Comparison of ENCODE assay signal across 11 cellular contexts in genomic region chr12:123714302-123714627, GRCh38. TPM values are rescaled to one million over a fixed set of nuclear protein-coding genes. Genes with fewer than 3 reads are reported as not detected.
DNase-seq lines count a peak whose midpoint lies in the region; ATAC-seq and TF ChIP-seq lines count a peak whose summit lies in the region.
"Had no signal": no experiment of that assay in that cellular context is flagged by ENCODE, and none has a peak within 500 bp of the region (broad histone marks: within the 10 kb centered on the region; RNA-seq: fewer than 3 reads in every experiment).

No MANE protein-coding gene starts in this region.

- H4K8ac ChIP-seq in H9 (replicated peaks; ENCODE audit: insufficient read length, low read depth, low read length) = no peak overlapping the region

- no peak for TF ChIP-seq CTCF in H9 (conservative IDR thresholded peaks at IDR 0.05)

- peak overlapping the region; percentile 82 to 96 (median 89) for H3K4me3 Mint-ChIP-seq in CD8-positive, alpha-beta memory T cell
- H3K4me3 Mint-ChIP-seq in H9 = peak overlapping the region; percentile 26 to 97; a peak in 4 of 5 replicates
- peak overlapping the region; percentile 83 for H3K4me3 Mint-ChIP-seq in activated CD8-positive, alpha-beta memory T cell treated with anti-CD3 and anti-CD28 coated beads, Interleukin-2, amount 10 ng/mL, durations not matched to agents 7 days and 5 days
- H3K4me3 Mint-ChIP-seq in natural killer cell treated with Interleukin-12 subunit alpha and Interleukin-12 subunit beta and Interleukin-15 and Interleukin-18, amount 100 ng/mL, for 72 hours = peak overlapping the region; percentile 95

- POLR2A ChIA-PET in CD8-positive, alpha-beta memory T cell (lab: Charles Lee) = no interaction called here

- H2BK15ac ChIP-seq in H9 (ENCODE audit: low read depth, low read length) = no peak overlapping the region

- H3K14ac ChIP-seq in H9 (ENCODE audit: insufficient read depth, low read length) = no peak overlapping the region

- peak overlapping the region; percentile 78 for H3K4me2 ChIP-seq in H9 (ENCODE audit: insufficient read depth, insufficient read length, low read length)

- H2AFZ ChIP-seq in H9 (ENCODE audit: low read length) = no peak overlapping the region

- peaks cover 35 to 51% (median 35%) of the 10 kb centered on the region in 3 donors for H3K4me1 Mint-ChIP-seq in CD8-positive, alpha-beta memory T cell
- H3K4me1 Mint-ChIP-seq in H9 = peaks cover 15 to 16% of the 10 kb centered on the region in 2 experiments
- peaks cover 46% of the 10 kb centered on the region for H3K4me1 Mint-ChIP-seq in activated CD8-positive, alpha-beta memory T cell treated with anti-CD3 and anti-CD28 coated beads, Interleukin-2, amount 10 ng/mL, durations not matched to agents 7 days and 5 days
- H3K4me1 Mint-ChIP-seq in natural killer cell treated with Interleukin-12 subunit alpha and Interleukin-12 subunit beta and Interleukin-15 and Interleukin-18, amount 100 ng/mL, for 72 hours (ENCODE audit: low read depth in 2 of 2) = peaks cover 29 to 36% of the 10 kb centered on the region in 2 donors

- no peak overlapping the region for H2BK12ac ChIP-seq in H9 (ENCODE audit: insufficient read length, low read depth, low read length)

- H3K4me1 ChIP-seq in CD8-positive, alpha-beta memory T cell (ENCODE audit: insufficient read depth, low read length) = peaks cover 36% of the 10 kb centered on the region
- peaks cover 4% of the 10 kb centered on the region; the same call in 1 of the 2 replicates for H3K4me1 ChIP-seq in H9 (ENCODE audit: insufficient read depth, low read length)

- WGBS in H9 (ENCODE audit: extremely low coverage, insufficient read length, low lambda C conversion rate) = no CpG with 5 or more reads among the region's 3 CpGs

- no peak overlapping the region for H2BK5ac ChIP-seq in H9 (ENCODE audit: insufficient read length, low read length)

- no peak for ATAC-seq in activated CD8-positive, alpha-beta memory T cell treated with anti-CD3 and anti-CD28 coated beads, Interleukin-2, amount 10 ng/mL, durations not matched to agents 7 days and 5 days
- ATAC-seq in natural killer cell treated with Interleukin-12 subunit alpha and Interleukin-12 subunit beta and Interleukin-15 and Interleukin-18, amount 100 ng/mL, for 72 hours = no peak
- ATAC-seq in GM18520 (IDR thresholded peaks at IDR 0.05; ENCODE audit: unreplicated experiment) = no peak

- no peak overlapping the region for H3K4ac ChIP-seq in H9 (ENCODE audit: low read depth, low read length)

- H3K27me3 ChIP-seq in CD8-positive, alpha-beta memory T cell (ENCODE audit: insufficient read depth, low read length, poor library complexity, severe bottlenecking) = no peaks in the 10 kb centered on the region
- H3K27me3 ChIP-seq in H9 (ENCODE audit: insufficient read depth, low read length) = no peaks in the 10 kb centered on the region

- H3K27ac ChIP-seq in CD8-positive, alpha-beta memory T cell (ENCODE audit: low read depth, low read length) = no peak overlapping the region
- H3K27ac ChIP-seq in H9 (ENCODE audit: insufficient read length, low read depth, low read length) = no peak overlapping the region

- H3K23ac ChIP-seq in H9 (ENCODE audit: insufficient read length, low read depth, low read length) = no peak overlapping the region

- H3K36me3 Mint-ChIP-seq in CD8-positive, alpha-beta memory T cell = peaks cover 0 to 14% (median 0%) of the 10 kb centered on the region in 3 donors
- peaks cover 2 to 5% (median 4%) of the 10 kb centered on the region in 3 experiments; a peak in 4 of 7 replicates for H3K36me3 Mint-ChIP-seq in H9 (ENCODE audit: insufficient read depth in 1 of 3, low read depth in 3 of 3)
- H3K36me3 Mint-ChIP-seq in activated CD8-positive, alpha-beta memory T cell treated with anti-CD3 and anti-CD28 coated beads, Interleukin-2, amount 10 ng/mL, durations not matched to agents 7 days and 5 days = peaks cover 7% of the 10 kb centered on the region
- no peaks in the 10 kb centered on the region for H3K36me3 Mint-ChIP-seq in natural killer cell treated with Interleukin-12 subunit alpha and Interleukin-12 subunit beta and Interleukin-15 and Interleukin-18, amount 100 ng/mL, for 72 hours

- no peak overlapping the region for H3T11ph ChIP-seq in H9 (ENCODE audit: low read length)

- H3K9me3 Mint-ChIP-seq in CD8-positive, alpha-beta memory T cell = no peaks in the 10 kb centered on the region
- no peaks in the 10 kb centered on the region for H3K9me3 Mint-ChIP-seq in H9
- no peaks in the 10 kb centered on the region for H3K9me3 Mint-ChIP-seq in activated CD8-positive, alpha-beta memory T cell treated with anti-CD3 and anti-CD28 coated beads, Interleukin-2, amount 10 ng/mL, durations not matched to agents 7 days and 5 days (ENCODE audit: low read depth)
- H3K9me3 Mint-ChIP-seq in natural killer cell treated with Interleukin-12 subunit alpha and Interleukin-12 subunit beta and Interleukin-15 and Interleukin-18, amount 100 ng/mL, for 72 hours = no peaks in the 10 kb centered on the region

- H3K79me2 ChIP-seq in H9 (ENCODE audit: insufficient read depth, low read length) = peaks cover 16% of the 10 kb centered on the region; the same call in 1 of the 2 replicates

- no peak overlapping the region for H2BK20ac ChIP-seq in H9 (ENCODE audit: low read depth, low read length, poor library complexity, severe bottlenecking)

- peak overlapping the region in 6 of 8 donors; percentile 62 to 89 (median 74) for H3K27ac Mint-ChIP-seq in CD8-positive, alpha-beta memory T cell
- H3K27ac Mint-ChIP-seq in H9 = 0 out of 7 replicates have a peak overlapping the region, but pooled peaks of 1 of the 3 experiments have one; percentile 51
- H3K27ac Mint-ChIP-seq in activated CD8-positive, alpha-beta memory T cell treated with anti-CD3 and anti-CD28 coated beads, Interleukin-2, amount 10 ng/mL, durations not matched to agents 7 days and 5 days = peak overlapping the region; percentile 85
- H3K27ac Mint-ChIP-seq in natural killer cell treated with Interleukin-12 subunit alpha and Interleukin-12 subunit beta and Interleukin-15 and Interleukin-18, amount 100 ng/mL, for 72 hours = peak overlapping the region; percentile 79 to 85

- no peak overlapping the region for H3K9ac ChIP-seq in H9 (ENCODE audit: extremely low read depth, insufficient read length, low read length)

- H4K91ac ChIP-seq in H9 (ENCODE audit: insufficient read length, low read depth, low read length) = no peak overlapping the region

- H3K27me3 Mint-ChIP-seq in CD8-positive, alpha-beta memory T cell = no peaks in the 10 kb centered on the region
- peaks cover 6% of the 10 kb centered on the region; the same call in 1 of the 2 replicates for H3K27me3 Mint-ChIP-seq in H9 (ENCODE audit: low read depth)
- H3K27me3 Mint-ChIP-seq in activated CD8-positive, alpha-beta memory T cell treated with anti-CD3 and anti-CD28 coated beads, Interleukin-2, amount 10 ng/mL, durations not matched to agents 7 days and 5 days = no peaks in the 10 kb centered on the region
- no peaks in the 10 kb centered on the region for H3K27me3 Mint-ChIP-seq in natural killer cell treated with Interleukin-12 subunit alpha and Interleukin-12 subunit beta and Interleukin-15 and Interleukin-18, amount 100 ng/mL, for 72 hours

- H3K4me3 ChIP-seq in CD8-positive, alpha-beta memory T cell (ENCODE audit: low read length) = no peak overlapping the region

- peaks cover 5% of the 10 kb centered on the region for H3K23me2 ChIP-seq in H9 (ENCODE audit: insufficient read length, low read depth, low read length, poor library complexity, severe bottlenecking)

- no peaks in the 10 kb centered on the region for H4K20me1 ChIP-seq in H9 (ENCODE audit: control insufficient read depth, insufficient read depth, insufficient read length)

- no peak for DNase-seq in CD8-positive, alpha-beta memory T cell
- DNase-seq in H9 (no peak), SW480 (ENCODE audit: low spot score) (no peak), NCI-H345 treated with DMSO at 0.1 percent for 48 hours (lab: John Stamatoyannopoulos, UW; ENCODE audit: unreplicated experiment) (no peak), NCI-H82 treated with DMSO at 0.1 percent for 48 hours (lab: John Stamatoyannopoulos, UW; ENCODE audit: unreplicated experiment) (no peak)
- DNase-seq in activated CD8-positive, alpha-beta memory T cell treated with anti-CD3 and anti-CD28 coated beads, Interleukin-2, amount 10 ng/mL, durations not matched to agents 7 days and 5 days = peak; percentile 56
- DNase-seq in natural killer cell treated with Interleukin-12 subunit alpha and Interleukin-12 subunit beta and Interleukin-15 and Interleukin-18, amount 100 ng/mL, for 72 hours (ENCODE audit: low spot score) = no peak
- DNase-seq: foreskin melanocyte, NCI-H526, occipital lobe had no signal

- H4K5ac ChIP-seq in H9 (ENCODE audit: insufficient read length, low read depth, low read length) = no peak overlapping the region

- no peaks in the 10 kb centered on the region for H3K36me3 ChIP-seq in CD8-positive, alpha-beta memory T cell (ENCODE audit: insufficient read depth, low read length)

- no peak overlapping the region for H3K18ac ChIP-seq in H9 (ENCODE audit: insufficient read length, low read depth, low read length)

- H3K79me1 ChIP-seq in H9 (ENCODE audit: insufficient read depth, low read depth, low read length, poor library complexity, severe bottlenecking) = no peaks in the 10 kb centered on the region

- H2AK5ac ChIP-seq in H9 (ENCODE audit: insufficient read length, low read length) = no peak overlapping the region

- no peak overlapping the region for H3K56ac ChIP-seq in H9 (ENCODE audit: insufficient read length, low read depth, low read length)

- no peaks in the 10 kb centered on the region for H3K9me3 ChIP-seq in CD8-positive, alpha-beta memory T cell (ENCODE audit: low read length)
- no peaks in the 10 kb centered on the region for H3K9me3 ChIP-seq in H9 (ENCODE audit: control insufficient read depth, low read depth, low read length)

- CTCF ChIA-PET in CD8-positive, alpha-beta memory T cell (lab: Charles Lee) = interaction anchor here (1.2 kb wide), 1 partner anchor 10 kb away, joined by 3 read pairs; no protein-coding TSS in a partner anchor
- CTCF ChIA-PET in activated CD8-positive, alpha-beta memory T cell treated with anti-CD3 and anti-CD28 coated beads, Interleukin-2, amount 10 ng/mL, durations not matched to agents 7 days and 5 days (lab: Charles Lee) = interaction anchor here (1.1 to 1.8 kb wide), 2 partner anchors 21 to 39 kb away, joined by 3 read pairs; no protein-coding TSS in a partner anchor

- no peak overlapping the region for H2BK120ac ChIP-seq in H9 (ENCODE audit: low read depth, low read length, poor library complexity, severe bottlenecking)

RNA-seq across cellular contexts. Expression of gene ATP6V0A2, which starts 2.1 kb away (rescaled TPM):
- 100 to 1,000 TPM; 109 to 113 TPM for total RNA-seq in CD8-positive, alpha-beta memory T cell
- 27.1 TPM for polyA plus RNA-seq in CD8-positive, alpha-beta memory T cell
- 56.9 and 58.0 TPM in 2 replicates for total RNA-seq in H9 (2021)
- 10 to 100 TPM; 76.6 to 91.6 TPM for total RNA-seq in activated CD8-positive, alpha-beta memory T cell treated with anti-CD3 and anti-CD28 coated beads, Interleukin-2, amount 10 ng/mL, durations not matched to agents 7 days and 5 days
- total RNA-seq in natural killer cell treated with Interleukin-12 subunit alpha and Interleukin-12 subunit beta and Interleukin-15 and Interleukin-18, amount 100 ng/mL, for 72 hours = 10 to 100 TPM; 37.5 to 92.9 TPM

RNA-seq across cellular contexts. Expression of gene TCTN2, which starts 43.4 kb away (rescaled TPM):
- total RNA-seq in CD8-positive, alpha-beta memory T cell = 1 to 10 TPM; 5.5 to 5.7 TPM
- polyA plus RNA-seq in CD8-positive, alpha-beta memory T cell = 1.5 TPM
- total RNA-seq in H9 (2021) = 7.4 and 7.7 TPM in 2 replicates
- total RNA-seq in activated CD8-positive, alpha-beta memory T cell treated with anti-CD3 and anti-CD28 coated beads, Interleukin-2, amount 10 ng/mL, durations not matched to agents 7 days and 5 days = 1 to 10 TPM; 2.6 to 2.9 TPM
- total RNA-seq in natural killer cell treated with Interleukin-12 subunit alpha and Interleukin-12 subunit beta and Interleukin-15 and Interleukin-18, amount 100 ng/mL, for 72 hours = 1 to 10 TPM; 4.5 to 5.0 TPM

RNA-seq across cellular contexts. Expression of gene DNAH10, which starts 47.8 kb away (rescaled TPM):
- under 1 TPM; 0.09 to 0.13 TPM for total RNA-seq in CD8-positive, alpha-beta memory T cell
- polyA plus RNA-seq in CD8-positive, alpha-beta memory T cell = not detected
- 0.17 and 0.22 TPM in 2 replicates for total RNA-seq in H9 (2021)
- total RNA-seq in activated CD8-positive, alpha-beta memory T cell treated with anti-CD3 and anti-CD28 coated beads, Interleukin-2, amount 10 ng/mL, durations not matched to agents 7 days and 5 days = under 1 TPM; 0.05 to 0.76 TPM
- under 1 TPM; 0.29 to 0.36 TPM for total RNA-seq in natural killer cell treated with Interleukin-12 subunit alpha and Interleukin-12 subunit beta and Interleukin-15 and Interleukin-18, amount 100 ng/mL, for 72 hours
